Comparison of ENCODE assay signal across 1 cellular context in the genomic region with DNA sequence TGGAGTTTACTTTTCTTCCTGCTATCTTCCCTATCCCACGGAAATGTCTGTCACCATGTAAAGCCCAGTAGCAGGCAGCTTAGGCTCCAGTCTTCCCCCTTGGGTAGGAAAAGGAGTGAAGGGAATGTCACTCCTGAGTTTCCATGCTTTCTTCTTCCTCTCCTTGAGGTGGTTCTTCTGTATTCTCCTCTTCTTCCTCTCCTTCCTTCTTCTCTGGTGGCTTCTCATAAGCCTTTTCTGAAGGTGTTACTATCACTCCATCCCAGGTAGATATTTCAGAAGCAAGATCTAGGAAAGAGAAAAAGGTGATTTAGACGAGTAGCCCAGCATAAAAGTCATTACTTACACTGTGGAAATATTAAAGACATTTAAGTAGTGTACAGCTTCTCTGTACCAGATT.
TF ChIP-seq lines count a peak whose summit lies in the region.

No MANE protein-coding gene starts in this region.

TF ChIP-seq in IMR-90, 13 proteins besides CTCF, POLR2A, EP300 and RAD21:
- TF ChIP-seq CHD1 (IDR thresholded peaks at IDR 0.05; ENCODE audit: low read depth, low read length), result no peak
- no peak for TF ChIP-seq MAZ (IDR thresholded peaks at IDR 0.05; ENCODE audit: borderline replicate concordance, low read depth, low read length)
- no peak for TF ChIP-seq MXI1 (IDR thresholded peaks at IDR 0.05; ENCODE audit: borderline replicate concordance, low read depth, low read length)
- no peak for TF ChIP-seq SMC3 (IDR thresholded peaks at IDR 0.05; ENCODE audit: low read depth, low read length)
- TF ChIP-seq, protein P1, sequence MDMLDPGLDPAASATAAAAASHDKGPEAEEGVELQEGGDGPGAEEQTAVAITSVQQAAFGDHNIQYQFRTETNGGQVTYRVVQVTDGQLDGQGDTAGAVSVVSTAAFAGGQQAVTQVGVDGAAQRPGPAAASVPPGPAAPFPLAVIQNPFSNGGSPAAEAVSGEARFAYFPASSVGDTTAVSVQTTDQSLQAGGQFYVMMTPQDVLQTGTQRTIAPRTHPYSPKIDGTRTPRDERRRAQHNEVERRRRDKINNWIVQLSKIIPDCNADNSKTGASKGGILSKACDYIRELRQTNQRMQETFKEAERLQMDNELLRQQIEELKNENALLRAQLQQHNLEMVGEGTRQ (IDR thresholded peaks at IDR 0.05; ENCODE audit: low read depth, low read length), result no peak
- no peak for TF ChIP-seq FOS (IDR thresholded peaks at IDR 0.05; ENCODE audit: low read depth, low read length)
- TF ChIP-seq BHLHE40 (IDR thresholded peaks at IDR 0.05; ENCODE audit: low read depth, low read length), result no peak
- TF ChIP-seq CEBPB (IDR thresholded peaks at IDR 0.05; ENCODE audit: low read depth, low read length), result no peak
- no peak for TF ChIP-seq MAFK (IDR thresholded peaks at IDR 0.05; ENCODE audit: low read depth, low read length)
- no peak for TF ChIP-seq NFE2L2 (IDR thresholded peaks at IDR 0.05; ENCODE audit: low read depth, low read length)
- TF ChIP-seq, protein P2, sequence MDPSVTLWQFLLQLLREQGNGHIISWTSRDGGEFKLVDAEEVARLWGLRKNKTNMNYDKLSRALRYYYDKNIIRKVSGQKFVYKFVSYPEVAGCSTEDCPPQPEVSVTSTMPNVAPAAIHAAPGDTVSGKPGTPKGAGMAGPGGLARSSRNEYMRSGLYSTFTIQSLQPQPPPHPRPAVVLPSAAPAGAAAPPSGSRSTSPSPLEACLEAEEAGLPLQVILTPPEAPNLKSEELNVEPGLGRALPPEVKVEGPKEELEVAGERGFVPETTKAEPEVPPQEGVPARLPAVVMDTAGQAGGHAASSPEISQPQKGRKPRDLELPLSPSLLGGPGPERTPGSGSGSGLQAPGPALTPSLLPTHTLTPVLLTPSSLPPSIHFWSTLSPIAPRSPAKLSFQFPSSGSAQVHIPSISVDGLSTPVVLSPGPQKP (IDR thresholded peaks at IDR 0.05; ENCODE audit: borderline replicate concordance, low read depth, low read length), result no peak
- no peak for TF ChIP-seq RCOR1 (IDR thresholded peaks at IDR 0.05; ENCODE audit: insufficient replicate concordance, low read length)
- no peak for TF ChIP-seq RFX5 (IDR thresholded peaks at IDR 0.05; ENCODE audit: low read depth, low read length)
TF ChIP-seq in IMR-90: peak in this region for 0.
